In genomic region chr2:139609109-139609508, GRCh38 we compare ENCODE assay signal across 39 cellular contexts.
"Had no signal": no experiment of that assay in that cellular context is flagged by ENCODE, and none has a peak within 500 bp of the region (broad histone marks: within the 10 kb centered on the region; RNA-seq: fewer than 3 reads in every experiment).

No MANE protein-coding gene starts in this region.

- ATAC-seq: activated naive CD4-positive, alpha-beta T cell treated with anti-CD3 and anti-CD28 coated beads, Interleukin-2, amount 50 U/mL, for 72 hours; activated naive CD8-positive, alpha-beta T cell treated with anti-CD3 and anti-CD28 coated beads, Interleukin-2, amount 50 U/mL, for 24 hours; activated T-cell treated with anti-CD3 and anti-CD28 coated beads, Interleukin-2, amount 50 U/mL, for 4 hours; activated T-cell treated with anti-CD3 and anti-CD28 coated beads, Interleukin-2, amount 50 U/mL, for 72 hours; activated T-helper 17 cell treated with anti-CD3 and anti-CD28 coated beads, Interleukin-2, amount 50 U/mL, for 72 hours; body of pancreas had no signal

- FAIRE-seq: astrocyte, colon had no signal

- H3K27ac Mint-ChIP-seq: activated naive CD4-positive, alpha-beta T cell treated with anti-CD3 and anti-CD28 coated beads for 36 hours; activated naive CD4-positive, alpha-beta T cell treated with anti-CD3 and anti-CD28 coated beads, Interleukin-2, amount 10 ng/mL, durations not matched to agents 7 days and 5 days; activated naive CD4-positive, alpha-beta T cell treated with anti-CD3 and anti-CD28 coated beads, Interleukin-2, amount 50 U/mL, for 24 hours; activated naive CD4-positive, alpha-beta T cell treated with anti-CD3 and anti-CD28 coated beads, Interleukin-2, amount 50 U/mL, for 72 hours; activated naive CD8-positive, alpha-beta T cell; activated naive CD8-positive, alpha-beta T cell treated with anti-CD3 and anti-CD28 coated beads for 36 hours; activated naive CD8-positive, alpha-beta T cell treated with anti-CD3 and anti-CD28 coated beads, Interleukin-2, amount 10 ng/mL, durations not matched to agents 7 days and 5 days; activated naive CD8-positive, alpha-beta T cell treated with anti-CD3 and anti-CD28 coated beads, Interleukin-2, amount 50 U/mL, for 24 hours; activated T-cell treated with anti-CD3 and anti-CD28 coated beads, Interleukin-2, amount 50 U/mL, for 72 hours; activated T-helper 1 cell treated with anti-CD3 and anti-CD28 coated beads, Interleukin-12 subunit alpha, Interleukin-12 subunit beta, Interleukin-2, Interleukin-4 antibody, amounts not matched to agents 30 ng/mL and 10 ng/mL and 1 ng/mL, durations not matched to agents 14 hours and 24 hours and 36 hours; activated T-helper 17 cell treated with anti-CD3 and anti-CD28 coated beads, Interleukin-2, amount 50 U/mL, for 72 hours; activated T-helper 2 cell treated with anti-CD3 and anti-CD28 coated beads, Interferon-gamma antibody, Interleukin-2, Interleukin-4, amounts not matched to agents 10 μg/mL and 5 μg/mL and 100 μg/mL, durations not matched to agents 14 hours and 24 hours and 36 hours; brain had no signal

- H3K4me1 ChIP-seq: adrenal gland, ascending aorta, body of pancreas, breast epithelium, colonic mucosa had no signal

- H3K27me3 Mint-ChIP-seq: activated naive CD4-positive, alpha-beta T cell treated with anti-CD3 and anti-CD28 coated beads, Interleukin-2, amount 10 ng/mL, durations not matched to agents 7 days and 5 days; activated naive CD4-positive, alpha-beta T cell treated with anti-CD3 and anti-CD28 coated beads, Interleukin-2, amount 50 U/mL, for 24 hours; activated naive CD8-positive, alpha-beta T cell; activated naive CD8-positive, alpha-beta T cell treated with anti-CD3 and anti-CD28 coated beads for 36 hours; activated naive CD8-positive, alpha-beta T cell treated with anti-CD3 and anti-CD28 coated beads, Interleukin-2, amount 10 ng/mL, durations not matched to agents 7 days and 5 days; activated naive CD8-positive, alpha-beta T cell treated with anti-CD3 and anti-CD28 coated beads, Interleukin-2, amount 50 U/mL, for 24 hours; activated T-helper 17 cell treated with anti-CD3 and anti-CD28 coated beads, Interleukin-2, amount 50 U/mL, for 72 hours; brain; central memory CD8-positive, alpha-beta T cell had no signal

- H3K27ac ChIP-seq: adrenal gland, ascending aorta, body of pancreas, brain microvascular endothelial cell, breast epithelium, cardiac muscle cell, colonic mucosa had no signal

- H3K4me1 Mint-ChIP-seq: activated naive CD4-positive, alpha-beta T cell treated with anti-CD3 and anti-CD28 coated beads, Interleukin-2, amount 10 ng/mL, durations not matched to agents 7 days and 5 days; activated naive CD4-positive, alpha-beta T cell treated with anti-CD3 and anti-CD28 coated beads, Interleukin-2, amount 50 U/mL, for 24 hours; activated naive CD8-positive, alpha-beta T cell treated with anti-CD3 and anti-CD28 coated beads for 36 hours; activated naive CD8-positive, alpha-beta T cell treated with anti-CD3 and anti-CD28 coated beads, Interleukin-2, amount 10 ng/mL, durations not matched to agents 7 days and 5 days; activated naive CD8-positive, alpha-beta T cell treated with anti-CD3 and anti-CD28 coated beads, Interleukin-2, amount 50 U/mL, for 24 hours; activated T-helper 17 cell treated with anti-CD3 and anti-CD28 coated beads, Interleukin-2, amount 50 U/mL, for 72 hours; central memory CD8-positive, alpha-beta T cell had no signal

- H3K4me3 ChIP-seq: adrenal gland, ascending aorta, body of pancreas, breast epithelium, cardiac muscle cell, colonic mucosa had no signal

- H3K36me3 Mint-ChIP-seq: activated naive CD4-positive, alpha-beta T cell treated with anti-CD3 and anti-CD28 coated beads, Interleukin-2, amount 10 ng/mL, durations not matched to agents 7 days and 5 days; activated naive CD4-positive, alpha-beta T cell treated with anti-CD3 and anti-CD28 coated beads, Interleukin-2, amount 50 U/mL, for 24 hours; activated naive CD8-positive, alpha-beta T cell; activated naive CD8-positive, alpha-beta T cell treated with anti-CD3 and anti-CD28 coated beads for 36 hours; activated naive CD8-positive, alpha-beta T cell treated with anti-CD3 and anti-CD28 coated beads, Interleukin-2, amount 10 ng/mL, durations not matched to agents 7 days and 5 days; brain had no signal

- DNase-seq: activated effector memory CD4-positive, alpha-beta T cell treated with anti-CD3 and anti-CD28 coated beads, Interleukin-2, amount 50 U/mL, for 16 hours; activated effector memory CD4-positive, alpha-beta T cell treated with Interleukin-2 at 50 U/mL for 16 hours; activated gamma-delta T cell; activated gamma-delta T cell treated with Interleukin-2 at 50 U/mL for 16 hours; activated naive CD4-positive, alpha-beta T cell; activated naive CD4-positive, alpha-beta T cell treated with anti-CD3 and anti-CD28 coated beads for 36 hours; activated naive CD4-positive, alpha-beta T cell treated with anti-CD3 and anti-CD28 coated beads, Interleukin-2, amount 10 ng/mL, durations not matched to agents 7 days and 5 days; activated naive CD4-positive, alpha-beta T cell treated with anti-CD3 and anti-CD28 coated beads, Interleukin-2, amount 50 U/mL, for 16 hours; activated naive CD4-positive, alpha-beta T cell treated with Interleukin-2 at 50 U/mL for 16 hours; activated naive CD8-positive, alpha-beta T cell treated with anti-CD3 and anti-CD28 coated beads for 36 hours; activated naive CD8-positive, alpha-beta T cell treated with anti-CD3 and anti-CD28 coated beads, Interleukin-2, amount 10 ng/mL, durations not matched to agents 7 days and 5 days; activated naive CD8-positive, alpha-beta T cell treated with anti-CD3 and anti-CD28 coated beads, Interleukin-2, amount 50 U/mL, for 24 hours; activated T-cell treated with anti-CD3 and anti-CD28 coated beads, Interleukin-2, amount 50 U/mL, for 4 hours; activated T-cell treated with anti-CD3 and anti-CD28 coated beads, Interleukin-2, amount 50 U/mL, for 48 hours; activated T-cell treated with anti-CD3 and anti-CD28 coated beads, Interleukin-2, amount 50 U/mL, for 72 hours; adrenal gland; amniotic stem cell; amygdala; anterior cingulate cortex; aorta; body of pancreas; brain microvascular endothelial cell; caudate nucleus; central memory CD4-positive, alpha-beta T cell; cerebellar nuclear complex; colonic mucosa had no signal

- H3K9me3 ChIP-seq: adrenal gland, ascending aorta, body of pancreas, breast epithelium, colonic mucosa had no signal

- H3K36me3 ChIP-seq: adrenal gland, ascending aorta, brain microvascular endothelial cell, breast epithelium, cardiac muscle cell, colonic mucosa had no signal

- H3K4me3 Mint-ChIP-seq: activated naive CD4-positive, alpha-beta T cell treated with anti-CD3 and anti-CD28 coated beads for 36 hours; activated naive CD4-positive, alpha-beta T cell treated with anti-CD3 and anti-CD28 coated beads, Interleukin-2, amount 10 ng/mL, durations not matched to agents 7 days and 5 days; activated naive CD4-positive, alpha-beta T cell treated with anti-CD3 and anti-CD28 coated beads, Interleukin-2, amount 50 U/mL, for 24 hours; activated naive CD8-positive, alpha-beta T cell; activated naive CD8-positive, alpha-beta T cell treated with anti-CD3 and anti-CD28 coated beads for 36 hours; activated naive CD8-positive, alpha-beta T cell treated with anti-CD3 and anti-CD28 coated beads, Interleukin-2, amount 10 ng/mL, durations not matched to agents 7 days and 5 days; activated naive CD8-positive, alpha-beta T cell treated with anti-CD3 and anti-CD28 coated beads, Interleukin-2, amount 50 U/mL, for 24 hours; activated T-cell treated with anti-CD3 and anti-CD28 coated beads, Interleukin-2, amount 50 U/mL, for 4 hours; activated T-cell treated with anti-CD3 and anti-CD28 coated beads, Interleukin-2, amount 50 U/mL, for 72 hours; activated T-helper 1 cell treated with anti-CD3 and anti-CD28 coated beads, Interleukin-12 subunit alpha, Interleukin-12 subunit beta, Interleukin-2, Interleukin-4 antibody, amounts not matched to agents 30 ng/mL and 10 ng/mL and 1 ng/mL, durations not matched to agents 14 hours and 24 hours and 36 hours; activated T-helper 17 cell treated with anti-CD3 and anti-CD28 coated beads, Interleukin-2, amount 50 U/mL, for 72 hours; brain; central memory CD8-positive, alpha-beta T cell had no signal

- H3K27me3 ChIP-seq: adrenal gland, ascending aorta, body of pancreas, brain microvascular endothelial cell, breast epithelium, cardiac muscle cell, colonic mucosa had no signal
